1 cellular context compared by ENCODE assay signal in genomic region chr10:42645103-42645502, GRCh38.
TF ChIP-seq lines count a peak whose summit lies in the region.

No MANE protein-coding gene starts in this region.

TF ChIP-seq in K562, 482 proteins besides CTCF, POLR2A, EP300 and RAD21 (continued from another document and continues in another):
- peak in 1 of 2 experiments; percentile 90; a peak in 2 of 4 replicates for TF ChIP-seq ZMIZ1 (IDR thresholded peaks at IDR 0.05; ENCODE audit: low read depth in 2 of 2, low read length in 2 of 2)
- TF ChIP-seq ZNF274 (IDR thresholded peaks at IDR 0.05; ENCODE audit: borderline replicate concordance, low read depth, low read length): peak; percentile 63; the same call in 1 of the 2 replicates
- TF ChIP-seq MTA3 (IDR thresholded peaks at IDR 0.05; ENCODE audit: borderline replicate concordance): no peak
- TF ChIP-seq ZNF639 (CRISPR knock-in tag; conservative IDR thresholded peaks at IDR 0.05 in 1 of 2, IDR thresholded peaks at IDR 0.05 in 1 of 2): peak in 1 of 2 experiments; percentile 79; a peak in 1 of 4 replicates
- TF ChIP-seq TBL1XR1 (IDR thresholded peaks at IDR 0.05; ENCODE audit: low read length in 2 of 2): peak; percentile 89 to 92; a peak in 3 of 4 replicates
- TF ChIP-seq SUPT5H (IDR thresholded peaks at IDR 0.05): 0 out of 2 replicates have a peak, but pooled peaks have one; percentile 23
- no peak for TF ChIP-seq SMARCB1 (IDR thresholded peaks at IDR 0.05; ENCODE audit: insufficient read length, low read depth)
- no peak for TF ChIP-seq ZFP91 (CRISPR knock-in tag; IDR thresholded peaks at IDR 0.05)
- peak; percentile 67; the same call in 1 of the 2 replicates for TF ChIP-seq MXI1 (IDR thresholded peaks at IDR 0.05; ENCODE audit: low read depth, low read length)
- no peak for TF ChIP-seq FOXA1 (IDR thresholded peaks at IDR 0.05; ENCODE audit: borderline replicate concordance)
- no peak for TF ChIP-seq POLR2H (tag; IDR thresholded peaks at IDR 0.05; ENCODE audit: low read depth)
- TF ChIP-seq NEUROD1 (IDR thresholded peaks at IDR 0.05; ENCODE audit: borderline replicate concordance, low read depth, low read length, partially characterized antibody): peak; percentile 63
- TF ChIP-seq ESRRB (CRISPR knock-in tag; IDR thresholded peaks at IDR 0.05; ENCODE audit: borderline replicate concordance): no peak
- no peak for TF ChIP-seq RBM34 (IDR thresholded peaks at IDR 0.05; ENCODE audit: borderline replicate concordance, insufficient read depth, low read length)
- TF ChIP-seq ETV5 (CRISPR knock-in tag; IDR thresholded peaks at IDR 0.05; ENCODE audit: low read depth): 0 out of 2 replicates have a peak, but pooled peaks have one; percentile 52
- peak; percentile 79 for TF ChIP-seq ZKSCAN8 (CRISPR knock-in tag; IDR thresholded peaks at IDR 0.05)
- TF ChIP-seq ATF6 (CRISPR knock-in tag; IDR thresholded peaks at IDR 0.05): no peak
- TF ChIP-seq ZNF444 (CRISPR knock-in tag; IDR thresholded peaks at IDR 0.05): no peak
- no peak for TF ChIP-seq RB1 (IDR thresholded peaks at IDR 0.05; ENCODE audit: low read depth)
- TF ChIP-seq SMAD4 (CRISPR knock-in tag; conservative IDR thresholded peaks at IDR 0.05): peak; percentile 24; the same call in 1 of the 2 replicates
- TF ChIP-seq THRAP3 (IDR thresholded peaks at IDR 0.05; ENCODE audit: borderline replicate concordance): no peak
- TF ChIP-seq PHB2 (IDR thresholded peaks at IDR 0.05; ENCODE audit: low read depth): peak; percentile 75
- no peak for TF ChIP-seq KLF13 (tag; IDR thresholded peaks at IDR 0.05; ENCODE audit: borderline replicate concordance, low read depth)
- TF ChIP-seq NFE2 (IDR thresholded peaks at IDR 0.05; ENCODE audit: low read depth): 0 out of 2 replicates have a peak, but pooled peaks have one; percentile 11
- TF ChIP-seq VEZF1 (CRISPR knock-in tag; IDR thresholded peaks at IDR 0.05): peak; percentile 61
- TF ChIP-seq MAFK (IDR thresholded peaks at IDR 0.05; ENCODE audit: low read length): no peak
- TF ChIP-seq TCFL5 (CRISPR knock-in tag; conservative IDR thresholded peaks at IDR 0.05): no peak
- TF ChIP-seq DDX20 (tag; IDR thresholded peaks at IDR 0.05; ENCODE audit: low read depth): no peak
- peak; percentile 92 for TF ChIP-seq BRD9 (IDR thresholded peaks at IDR 0.05; ENCODE audit: low read depth, partially characterized antibody)
- TF ChIP-seq ZNF76 (CRISPR knock-in tag; IDR thresholded peaks at IDR 0.05; ENCODE audit: borderline replicate concordance): no peak
- TF ChIP-seq PBX2 (CRISPR knock-in tag; IDR thresholded peaks at IDR 0.05; ENCODE audit: low read depth): no peak
- TF ChIP-seq PBX2 (tag; conservative IDR thresholded peaks at IDR 0.05; ENCODE audit: low read depth): no peak
- peak; percentile 39; the same call in 1 of the 2 replicates for TF ChIP-seq CEBPB (tag; IDR thresholded peaks at IDR 0.05)
- TF ChIP-seq TSHZ1 (CRISPR knock-in tag; IDR thresholded peaks at IDR 0.05): no peak
- TF ChIP-seq U2AF1 (optimal IDR thresholded peaks at IDR 0.05; ENCODE audit: low read depth, low read length): no peak
- TF ChIP-seq RBM25 (IDR thresholded peaks at IDR 0.05; ENCODE audit: low read depth, low read length, severe bottlenecking): no peak
- peak; percentile 64 for TF ChIP-seq RBBP5 (IDR thresholded peaks at IDR 0.05; ENCODE audit: borderline replicate concordance, insufficient read depth, low read length, poor library complexity, severe bottlenecking)
- peak; percentile 86 for TF ChIP-seq SMARCE1 (IDR thresholded peaks at IDR 0.05)
- TF ChIP-seq PTTG1 (tag; IDR thresholded peaks at IDR 0.05; ENCODE audit: low read depth): no peak
- no peak for TF ChIP-seq FOS (IDR thresholded peaks at IDR 0.05; ENCODE audit: extremely low read depth, insufficient read length)
- no peak for TF ChIP-seq NFYB (IDR thresholded peaks at IDR 0.05; ENCODE audit: extremely low read depth, insufficient read length)
- TF ChIP-seq ZNF197 (CRISPR knock-in tag; IDR thresholded peaks at IDR 0.05; ENCODE audit: low read depth): peak; percentile 81; the same call in 1 of the 2 replicates
- TF ChIP-seq EHMT2 (IDR thresholded peaks at IDR 0.05): no peak
- TF ChIP-seq PTRF (tag; IDR thresholded peaks at IDR 0.05): no peak
- TF ChIP-seq E2F4 (CRISPR knock-in tag; IDR thresholded peaks at IDR 0.05; ENCODE audit: low read depth): no peak
- no peak for TF ChIP-seq MEF2A (IDR thresholded peaks at IDR 0.05; ENCODE audit: control insufficient read depth, low read depth, low read length)
